8 cellular contexts compared by ENCODE assay signal in the genomic region with DNA sequence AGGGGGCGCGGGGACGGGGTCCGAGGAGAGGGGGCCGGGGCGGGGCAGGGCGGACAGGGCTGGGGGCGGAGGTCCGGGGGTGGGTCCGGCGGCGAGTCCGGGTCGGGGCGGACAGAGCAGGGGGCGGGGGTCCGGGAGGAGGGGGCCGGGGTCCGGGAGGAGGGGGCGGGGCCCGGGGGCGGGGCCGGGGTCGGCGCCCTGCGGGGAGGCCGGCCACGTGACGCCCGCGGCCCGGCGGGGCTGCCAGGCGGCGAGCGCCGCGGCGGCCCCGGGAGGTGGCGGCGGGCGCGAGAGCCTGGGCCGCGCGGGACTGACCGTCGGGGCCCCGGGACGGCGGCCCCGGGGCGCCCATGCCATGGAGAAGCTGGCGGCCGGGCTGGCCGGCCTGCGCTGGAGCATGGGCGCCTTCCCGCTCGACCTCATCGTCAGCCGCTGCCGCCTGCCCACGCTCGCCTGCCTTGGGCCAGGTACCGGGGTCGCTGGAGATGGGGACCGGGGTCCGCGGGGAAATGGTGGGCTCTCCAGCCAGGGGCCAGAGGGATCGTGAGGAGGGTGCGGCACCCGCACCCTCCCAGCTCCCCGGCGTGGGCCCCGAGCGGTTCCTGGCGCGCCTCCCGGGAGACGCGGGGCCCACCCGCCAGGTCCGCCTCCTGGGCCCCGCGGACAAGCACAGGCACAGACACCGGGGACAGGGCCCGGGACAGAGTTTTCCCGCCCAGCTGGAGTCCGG. TPM values are rescaled to one million over a fixed set of nuclear protein-coding genes. Genes with fewer than 3 reads are reported as not detected.
A peak's percentile ranks its signal among the peaks of the same experiment; 100 is the strongest.
DNase-seq lines count a peak whose midpoint lies in the region; ATAC-seq lines count a peak whose summit lies in the region.

TSS of gene GAREM2 (plus strand) at position 223 of the 730 bp plus-strand sequence. CDS start at position 356, 133 bp downstream.

- H3K36me3 Mint-ChIP-seq in activated T-helper 17 cell treated with anti-CD3 and anti-CD28 coated beads, Interleukin-2, amount 50 U/mL, for 72 hours (ENCODE audit: low read depth), result peaks cover 11% of the 10 kb centered on the region

- H3K27ac ChIP-seq in iPS-18a (ENCODE audit: low read length), result no peak within 1 kb of the TSS
- no peak within 1 kb of the TSS for H3K27ac ChIP-seq in subcutaneous abdominal adipose tissue (ENCODE audit: low read depth, low read length)

- H3K27me3 Mint-ChIP-seq in activated T-helper 17 cell treated with anti-CD3 and anti-CD28 coated beads, Interleukin-2, amount 50 U/mL, for 72 hours, result peaks cover 25% of the 10 kb centered on the region

- H3K9ac ChIP-seq in iPS-18a (ENCODE audit: low read length), result peak within 1 kb of the TSS; percentile 58
- peak within 1 kb of the TSS in 1 of 5 donors; percentile 41 for H3K9ac ChIP-seq in subcutaneous abdominal adipose tissue (ENCODE audit: low read length in 5 of 5)

- peaks cover 8% of the 10 kb centered on the region for H3K4me1 ChIP-seq in iPS-18a (ENCODE audit: control insufficient read depth, low read depth, low read length)
- H3K4me1 ChIP-seq in subcutaneous abdominal adipose tissue (ENCODE audit: control insufficient read depth in 5 of 5, insufficient read depth in 5 of 5, low read length in 5 of 5), result peaks cover 0 to 16% (median 7%) of the 10 kb centered on the region in 5 donors

- peak; percentile 34 for ATAC-seq in activated T-helper 17 cell treated with anti-CD3 and anti-CD28 coated beads, Interleukin-2, amount 50 U/mL, for 72 hours (replicated peaks)
- ATAC-seq in HG03108 (IDR thresholded peaks at IDR 0.05; ENCODE audit: unreplicated experiment), result no peak

- H3K9me3 Mint-ChIP-seq in activated T-helper 17 cell treated with anti-CD3 and anti-CD28 coated beads, Interleukin-2, amount 50 U/mL, for 72 hours, result no peaks in the 10 kb centered on the region

- H3K9me3 ChIP-seq in iPS-18a (ENCODE audit: control insufficient read depth, low read depth, low read length) (no peaks in the 10 kb centered on the region), subcutaneous abdominal adipose tissue (ENCODE audit: control insufficient read depth in 5 of 5, low read length in 5 of 5) (no peaks in the 10 kb centered on the region)

- H3K4me3 ChIP-seq in iPS-18a (ENCODE audit: low read length) (peak within 1 kb of the TSS; percentile 63), subcutaneous abdominal adipose tissue (ENCODE audit: low read depth in 1 of 5, low read length in 5 of 5) (peak within 1 kb of the TSS in 4 of 5 donors; percentile 22 to 58 (median 44))

- peak within 1 kb of the TSS; percentile 79 for H3K4me3 Mint-ChIP-seq in activated T-helper 17 cell treated with anti-CD3 and anti-CD28 coated beads, Interleukin-2, amount 50 U/mL, for 72 hours

- H3K36me3 ChIP-seq in iPS-18a (ENCODE audit: control insufficient read depth, low read depth, low read length), result peaks cover 5% of the 10 kb centered on the region
- no peaks in the 10 kb centered on the region for H3K36me3 ChIP-seq in subcutaneous abdominal adipose tissue (ENCODE audit: control insufficient read depth in 5 of 5, insufficient read depth in 5 of 5, low read length in 5 of 5)

- H3K4me1 Mint-ChIP-seq in activated T-helper 17 cell treated with anti-CD3 and anti-CD28 coated beads, Interleukin-2, amount 50 U/mL, for 72 hours, result peaks cover 5% of the 10 kb centered on the region

- H3K27ac Mint-ChIP-seq in activated T-helper 17 cell treated with anti-CD3 and anti-CD28 coated beads, Interleukin-2, amount 50 U/mL, for 72 hours, result peak within 1 kb of the TSS; percentile 48

- peak; percentile 61 for DNase-seq in activated CD8-positive, alpha-beta memory T cell treated with anti-CD3 and anti-CD28 coated beads for 24 hours
- DNase-seq in activated CD8-positive, alpha-beta memory T cell treated with anti-CD3 and anti-CD28 coated beads, Interleukin-2, amount 50 U/mL, for 4 hours, result no peak
- DNase-seq in DMS79 (lab: John Stamatoyannopoulos, UW) (no peak), SHP77 treated with DMSO at 0.1 percent for 48 hours (lab: John Stamatoyannopoulos, UW) (no peak)

- peaks cover 9% of the 10 kb centered on the region for H3K27me3 ChIP-seq in iPS-18a (ENCODE audit: control insufficient read depth, insufficient read depth, low read length)
- H3K27me3 ChIP-seq in subcutaneous abdominal adipose tissue (ENCODE audit: control insufficient read depth in 5 of 5, insufficient read depth in 4 of 5, low read length in 5 of 5), result peaks cover 13 to 38% (median 28%) of the 10 kb centered on the region in 5 donors

RNA-seq across cellular contexts. Expression of gene GAREM2, which starts in this region (rescaled TPM):
- 1 to 10 TPM; 2.1 TPM for total RNA-seq in activated T-helper 17 cell treated with anti-CD3 and anti-CD28 coated beads, Interleukin-2, amount 50 U/mL, for 72 hours
